Comparison of ENCODE assay signal across 20 cellular contexts in genomic region chr2:38775097-38775920, GRCh38. TPM values are rescaled to one million over a fixed set of nuclear protein-coding genes. Genes with fewer than 3 reads are reported as not detected.
A peak's percentile ranks its signal among the peaks of the same experiment; 100 is the strongest.
DNase-seq lines count a peak whose midpoint lies in the region; ATAC-seq, FAIRE-seq and TF ChIP-seq lines count a peak whose summit lies in the region.
"Had no signal": no experiment of that assay in that cellular context is flagged by ENCODE, and none has a peak within 500 bp of the region (broad histone marks: within the 10 kb centered on the region; RNA-seq: fewer than 3 reads in every experiment).

No MANE protein-coding gene starts in this region.

- DNase-seq in DND-41 (no peak), OCI-LY7 (ENCODE audit: low spot score) (no peak), islet precursor cell (peak; percentile 62), urothelium cell line (ENCODE audit: low spot score) (no peak), KBM-7 (no peak), upper lobe of left lung (no peak), ascending aorta (ENCODE audit: low spot score in 2 of 2) (no peak)
- DNase-seq: CD8-positive, alpha-beta memory T cell; GDM1; KG1; NCI-H1105; NCI-H2029 treated with DMSO at 0.1 percent for 48 hours; NCI-H2171 treated with DMSO at 0.1 percent for 48 hours; NCI-H446; NCI-H526; RPMI8226; SHP77; SK-N-SH had no signal

- H3K27me3 ChIP-seq in DND-41 (ENCODE audit: insufficient read depth, low read length, poor library complexity) (no peaks in the 10 kb centered on the region), upper lobe of left lung (no peaks in the 10 kb centered on the region), ascending aorta (no peaks in the 10 kb centered on the region)
- H3K27me3 ChIP-seq: BLaER1 treated with 17β-estradiol and CSF1 and Interleukin-3, amounts not matched to agents 10 nM and 100 nM had no signal

- TF ChIP-seq CTCF in DND-41 (IDR thresholded peaks at IDR 0.05; ENCODE audit: borderline replicate concordance, extremely low read depth, low read length, poor library complexity, severe bottlenecking) (no peak), OCI-LY7 (conservative IDR thresholded peaks at IDR 0.05; ENCODE audit: low read length) (no peak), upper lobe of left lung (IDR thresholded peaks at IDR 0.05) (no peak), ascending aorta (IDR thresholded peaks at IDR 0.05) (no peak)

- WGBS in upper lobe of left lung, 2 donors, result 86 to 88% methylated on average over 17 of the region's 17 CpGs

- H3K36me3 ChIP-seq in DND-41 (ENCODE audit: insufficient read depth, low read length), result peaks cover 1% of the 10 kb centered on the region
- H3K36me3 ChIP-seq in OCI-LY7 (ENCODE audit: insufficient read depth, low read length), result peaks cover 4% of the 10 kb centered on the region
- H3K36me3 ChIP-seq in upper lobe of left lung, result peaks cover 0 to 2% (median 0%) of the 10 kb centered on the region in 4 donors
- no peaks in the 10 kb centered on the region for H3K36me3 ChIP-seq in ascending aorta

- POLR2A ChIA-PET in OCI-LY7 (lab: Charles Lee), result interaction anchor here (0.8 to 1.8 kb wide), 5 partner anchors 12 to 31 kb away, joined by 3 to 9 read pairs (median 3); partner anchors contain the start of gene SRSF7

- FAIRE-seq in urothelium cell line (lab: Jason Lieb, UNC), result peak; percentile 5
- FAIRE-seq: H54 had no signal

- H3K9me2 ChIP-seq in OCI-LY7 (ENCODE audit: insufficient read depth, low read length), result no peaks in the 10 kb centered on the region
- H3K9me2 ChIP-seq: SK-N-SH had no signal

- H4K20me1 ChIP-seq in DND-41 (ENCODE audit: insufficient read depth, low read length) (no peaks in the 10 kb centered on the region), OCI-LY7 (ENCODE audit: insufficient read depth, low read length) (no peaks in the 10 kb centered on the region)
- H4K20me1 ChIP-seq: BLaER1 treated with 17β-estradiol and CSF1 and Interleukin-3, amounts not matched to agents 10 nM and 100 nM had no signal

- BruUV-seq in OCI-LY7 (replicated peaks; lab: Mats Ljungman, UMichigan), result no TSS peak

- H3K9me3 ChIP-seq in DND-41 (ENCODE audit: insufficient read depth, low read length, severe bottlenecking) (no peaks in the 10 kb centered on the region), OCI-LY7 (ENCODE audit: low read length) (no peaks in the 10 kb centered on the region), upper lobe of left lung (no peaks in the 10 kb centered on the region), ascending aorta (no peaks in the 10 kb centered on the region)
- H3K9me3 ChIP-seq: SK-N-SH had no signal

- 0 out of 2 replicates have a peak overlapping the region, but pooled peaks have one; percentile 11 for H2AFZ ChIP-seq in DND-41 (ENCODE audit: low read depth, low read length)
- 0 out of 2 replicates have a peak overlapping the region, but pooled peaks have one; percentile 19 for H2AFZ ChIP-seq in OCI-LY7 (ENCODE audit: low read length)

- CTCF ChIA-PET in OCI-LY7 (lab: Charles Lee; ENCODE audit: unreplicated experiment), result no interaction called here

- no peak overlapping the region for H3K9ac ChIP-seq in DND-41 (ENCODE audit: low read depth, low read length)
- H3K9ac ChIP-seq: BLaER1 treated with 17β-estradiol and CSF1 and Interleukin-3, amounts not matched to agents 10 nM and 100 nM; SK-N-SH had no signal

- in situ Hi-C loops in KBM-7 (cut with MboI; ENCODE audit: low pct_unique_long_range_greater_than_20kb, low sequenced_read_pairs), result no loop called here

- H3K27ac ChIP-seq in DND-41 (ENCODE audit: low read length) (no peak overlapping the region), OCI-LY7 (ENCODE audit: low read depth, low read length, poor library complexity, severe bottlenecking) (no peak overlapping the region), upper lobe of left lung (no peak overlapping the region), ascending aorta (no peak overlapping the region)
- H3K27ac ChIP-seq: BLaER1 treated with 17β-estradiol and CSF1 and Interleukin-3, amounts not matched to agents 10 nM and 100 nM had no signal

- TF ChIP-seq EP300 in upper lobe of left lung (IDR thresholded peaks at IDR 0.05), result no peak

- H3K4me2 ChIP-seq in DND-41 (ENCODE audit: insufficient read depth, low read length) (no peak overlapping the region), OCI-LY7 (ENCODE audit: low read length) (no peak overlapping the region)
- H3K4me2 ChIP-seq: BLaER1 treated with 17β-estradiol and CSF1 and Interleukin-3, amounts not matched to agents 10 nM and 100 nM; SK-N-SH had no signal

- H3K4me3 ChIP-seq in DND-41 (ENCODE audit: low read depth in 1 of 2, low read length in 2 of 2), result no peak overlapping the region
- H3K4me3 ChIP-seq in OCI-LY7 (ENCODE audit: low read depth, low read length, poor library complexity, severe bottlenecking), result no peak overlapping the region
- H3K4me3 ChIP-seq in upper lobe of left lung, result no peak overlapping the region
- no peak overlapping the region for H3K4me3 ChIP-seq in ascending aorta
- H3K4me3 ChIP-seq: BLaER1 treated with 17β-estradiol and CSF1 and Interleukin-3, amounts not matched to agents 10 nM and 100 nM had no signal

- H3K79me2 ChIP-seq in DND-41 (ENCODE audit: insufficient read depth, low read length) (peaks cover 14% of the 10 kb centered on the region), OCI-LY7 (ENCODE audit: insufficient read depth, low read depth, low read length) (peaks cover 14% of the 10 kb centered on the region; the same call in 1 of the 2 replicates)

- TF ChIP-seq POLR2A in upper lobe of left lung (IDR thresholded peaks at IDR 0.05), result no peak

- H3K4me1 ChIP-seq in DND-41 (ENCODE audit: insufficient read depth, low read length) (peaks cover 14% of the 10 kb centered on the region), OCI-LY7 (ENCODE audit: insufficient read depth, low read length, poor library complexity, severe bottlenecking) (peaks cover 7% of the 10 kb centered on the region), upper lobe of left lung (peaks cover 0 to 13% (median 7%) of the 10 kb centered on the region in 4 donors), ascending aorta (peaks cover 0 to 4% of the 10 kb centered on the region in 2 donors)

- ATAC-seq in DND-41 (ENCODE audit: insufficient read depth, low read depth) (no peak), upper lobe of left lung (ENCODE audit: low FRiP score in 2 of 2) (no peak)

- intact Hi-C loops in OCI-LY7 (cut with micrococcal nuclease; ENCODE audit: unreplicated experiment), result no loop called here
- intact Hi-C loops in ascending aorta (cut with DNase I), result loop anchor here (5.0 kb wide), 1 partner anchor 102 kb away; the partner anchor contains the start of genes DHX57 and MORN2

RNA-seq across cellular contexts. Expression of gene GEMIN6, which starts 2.7 kb away (rescaled TPM):
- 11.7 and 16.5 TPM in 2 replicates for total RNA-seq in OCI-LY7 (2014; rRNA removed; shearing (Covaris generic))
- total RNA-seq in OCI-LY7 (2022), result 26.0 and 26.6 TPM in 2 replicates
- 10 to 100 TPM in 1 of 6 donors, 1 to 10 TPM in 5; 3.1 to 10.3 (median 8.1) TPM for total RNA-seq in upper lobe of left lung
- total RNA-seq in ascending aorta, result 0.85 TPM

RNA-seq across cellular contexts. Expression of gene SRSF7, which starts 24.1 kb away (rescaled TPM):
- 316 and 337 TPM in 2 replicates for total RNA-seq in OCI-LY7 (2014; rRNA removed; shearing (Covaris generic))
- total RNA-seq in OCI-LY7 (2022) (278 and 320 TPM in 2 replicates), upper lobe of left lung (100 to 1,000 TPM in 4 of 6 donors, 10 to 100 TPM in 2; 44.2 to 260 (median 121) TPM), ascending aorta (54.1 TPM)
